ENCODE assay signal across 8 cellular contexts in the genomic region with DNA sequence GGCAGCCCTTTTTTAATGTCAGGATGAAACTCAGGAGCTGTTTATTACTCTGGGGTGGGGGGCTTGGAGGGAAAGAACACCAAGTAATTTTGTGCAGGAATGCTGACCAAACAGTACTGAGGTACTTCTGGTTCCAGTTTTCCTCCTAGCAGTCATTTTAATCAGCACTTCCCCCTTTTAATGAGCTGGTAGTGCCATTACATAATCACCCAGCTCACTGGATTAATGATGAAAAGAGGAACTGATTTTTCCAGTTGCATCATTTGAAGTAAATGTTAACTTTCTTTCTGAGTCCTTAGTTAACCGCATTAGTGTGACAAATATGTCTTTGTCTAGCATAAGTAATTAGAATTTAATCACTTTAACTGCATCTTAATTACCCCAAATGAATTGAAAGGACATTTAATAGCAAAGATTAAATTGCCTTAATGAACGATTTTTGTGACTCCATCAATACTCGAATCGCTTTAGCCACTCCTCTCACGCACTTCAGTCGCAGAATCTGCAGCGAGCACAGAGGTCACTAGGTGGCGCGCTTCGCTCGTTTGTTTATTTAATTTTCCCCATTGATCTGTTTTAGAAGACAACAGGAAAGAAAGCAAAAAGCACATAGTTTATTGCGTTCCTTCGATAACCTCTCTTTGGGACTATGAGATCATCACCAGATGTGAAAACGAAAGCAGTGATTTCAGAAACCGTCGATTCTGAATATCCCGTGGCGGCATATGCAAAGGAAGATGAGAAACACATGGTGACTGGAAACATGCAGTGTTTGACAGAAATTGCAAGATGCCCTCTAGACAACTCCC. TPM values are rescaled to one million over a fixed set of nuclear protein-coding genes. Genes with fewer than 3 reads are reported as not detected.
DNase-seq lines count a peak whose midpoint lies in the region; ATAC-seq and FAIRE-seq lines count a peak whose summit lies in the region.

No MANE protein-coding gene starts in this region.

- H3K4me3 Mint-ChIP-seq in activated CD8-positive, alpha-beta memory T cell treated with anti-CD3 and anti-CD28 coated beads, Interleukin-2, amount 10 ng/mL, durations not matched to agents 7 days and 5 days, result peak overlapping the region; percentile 6
- peak overlapping the region in 9 of 10 donors; percentile 7 to 76 (median 46) for H3K4me3 Mint-ChIP-seq in naive thymus-derived CD4-positive, alpha-beta T cell
- H3K4me3 Mint-ChIP-seq in stimulated activated naive CD8-positive, alpha-beta T cell treated with anti-CD3 and anti-CD28 coated beads, Interleukin-15, amount 100 ng/mL, for 72 hours, result peak overlapping the region in 1 of 2 donors; percentile 11

- CTCF ChIA-PET in activated CD8-positive, alpha-beta memory T cell treated with anti-CD3 and anti-CD28 coated beads, Interleukin-2, amount 10 ng/mL, durations not matched to agents 7 days and 5 days (lab: Charles Lee), result interaction anchor here (1.5 kb wide), 1 partner anchor 12 kb away, joined by 6 read pairs; no protein-coding TSS in a partner anchor
- CTCF ChIA-PET in naive thymus-derived CD4-positive, alpha-beta T cell (lab: Charles Lee), result no interaction called here

- peak; percentile 57 for ATAC-seq in GM19025 (IDR thresholded peaks at IDR 0.05; ENCODE audit: low read depth, unreplicated experiment)
- peak; percentile 75 for ATAC-seq in HG03354 (IDR thresholded peaks at IDR 0.05; ENCODE audit: poor library complexity, severe bottlenecking, unreplicated experiment)
- ATAC-seq in activated CD8-positive, alpha-beta memory T cell treated with anti-CD3 and anti-CD28 coated beads, Interleukin-2, amount 10 ng/mL, durations not matched to agents 7 days and 5 days, result peak; percentile 53
- peak; percentile 85 for ATAC-seq in naive thymus-derived CD4-positive, alpha-beta T cell
- peak; percentile 79 for ATAC-seq in stimulated activated naive CD8-positive, alpha-beta T cell treated with anti-CD3 and anti-CD28 coated beads, Interleukin-15, amount 100 ng/mL, for 72 hours

- H3K9me3 ChIP-seq in BLaER1 treated with 17β-estradiol and CSF1 and Interleukin-3, amounts not matched to agents 10 nM and 100 nM (replicated peaks in 1 of 11), result peaks cover 22 to 26% (median 24%) of the 10 kb centered on the region in 11 experiments
- H3K9me3 ChIP-seq in naive thymus-derived CD4-positive, alpha-beta T cell (ENCODE audit: control insufficient read depth in 2 of 3, low read length in 3 of 3), result no peaks in the 10 kb centered on the region

- H3K27ac Mint-ChIP-seq in activated CD8-positive, alpha-beta memory T cell treated with anti-CD3 and anti-CD28 coated beads, Interleukin-2, amount 10 ng/mL, durations not matched to agents 7 days and 5 days, result no peak overlapping the region
- H3K27ac Mint-ChIP-seq in naive thymus-derived CD4-positive, alpha-beta T cell, result no peak overlapping the region
- H3K27ac Mint-ChIP-seq in stimulated activated naive CD8-positive, alpha-beta T cell treated with anti-CD3 and anti-CD28 coated beads, Interleukin-15, amount 100 ng/mL, for 72 hours, result no peak overlapping the region

- no peaks in the 10 kb centered on the region for H3K36me3 ChIP-seq in BLaER1 treated with 17β-estradiol and CSF1 and Interleukin-3, amounts not matched to agents 10 nM and 100 nM
- no peaks in the 10 kb centered on the region for H3K36me3 ChIP-seq in naive thymus-derived CD4-positive, alpha-beta T cell (ENCODE audit: control insufficient read depth in 2 of 3, insufficient read depth in 3 of 3, low read length in 3 of 3)

- H3K27me3 Mint-ChIP-seq in activated CD8-positive, alpha-beta memory T cell treated with anti-CD3 and anti-CD28 coated beads, Interleukin-2, amount 10 ng/mL, durations not matched to agents 7 days and 5 days, result peaks cover 89% of the 10 kb centered on the region
- H3K27me3 Mint-ChIP-seq in naive thymus-derived CD4-positive, alpha-beta T cell, result peaks cover 74 to 88% (median 77%) of the 10 kb centered on the region in 5 donors
- peaks cover 82% of the 10 kb centered on the region for H3K27me3 Mint-ChIP-seq in stimulated activated naive CD8-positive, alpha-beta T cell treated with anti-CD3 and anti-CD28 coated beads, Interleukin-15, amount 100 ng/mL, for 72 hours

- intact Hi-C loops in naive thymus-derived CD4-positive, alpha-beta T cell (cut with micrococcal nuclease), result loop anchor here in 1 of 2 donors (2.0 to 5.0 kb wide), 2 partner anchors 416 to 1027 kb away; no protein-coding TSS in a partner anchor

- H3K4me1 ChIP-seq in BLaER1 treated with 17β-estradiol and CSF1 and Interleukin-3, amounts not matched to agents 10 nM and 100 nM, result peaks cover 0 to 34% (median 17%) of the 10 kb centered on the region in 10 experiments; a peak in 18 of 20 replicates
- H3K4me1 ChIP-seq in naive thymus-derived CD4-positive, alpha-beta T cell (ENCODE audit: control insufficient read depth in 2 of 2, insufficient read depth in 2 of 2, low read length in 2 of 2), result peaks cover 0 to 5% of the 10 kb centered on the region in 2 donors

- POLR2A ChIA-PET in naive thymus-derived CD4-positive, alpha-beta T cell (lab: Charles Lee), result no interaction called here

- H4K20me1 ChIP-seq in BLaER1 treated with 17β-estradiol and CSF1 and Interleukin-3, amounts not matched to agents 10 nM and 100 nM, result peaks cover 0 to 20% (median 8%) of the 10 kb centered on the region in 11 experiments; a peak in 5 of 22 replicates

- peaks cover 38 to 54% (median 46%) of the 10 kb centered on the region in 11 experiments for H3K27me3 ChIP-seq in BLaER1 treated with 17β-estradiol and CSF1 and Interleukin-3, amounts not matched to agents 10 nM and 100 nM
- H3K27me3 ChIP-seq in naive thymus-derived CD4-positive, alpha-beta T cell (ENCODE audit: control insufficient read depth in 2 of 2, insufficient read depth in 2 of 2, low read length in 2 of 2), result peaks cover 11 to 26% of the 10 kb centered on the region in 2 donors

- H3K9me3 Mint-ChIP-seq in activated CD8-positive, alpha-beta memory T cell treated with anti-CD3 and anti-CD28 coated beads, Interleukin-2, amount 10 ng/mL, durations not matched to agents 7 days and 5 days (ENCODE audit: low read depth), result no peaks in the 10 kb centered on the region
- peaks cover 0 to 3% (median 0%) of the 10 kb centered on the region in 11 donors for H3K9me3 Mint-ChIP-seq in naive thymus-derived CD4-positive, alpha-beta T cell
- H3K9me3 Mint-ChIP-seq in stimulated activated naive CD8-positive, alpha-beta T cell treated with anti-CD3 and anti-CD28 coated beads, Interleukin-15, amount 100 ng/mL, for 72 hours, result no peaks in the 10 kb centered on the region

- peak overlapping the region; percentile 34 to 88 (median 73); a peak in 21 of 22 replicates for H3K4me2 ChIP-seq in BLaER1 treated with 17β-estradiol and CSF1 and Interleukin-3, amounts not matched to agents 10 nM and 100 nM

- H3K4me3 ChIP-seq in BLaER1 treated with 17β-estradiol and CSF1 and Interleukin-3, amounts not matched to agents 10 nM and 100 nM, result peak overlapping the region in 6 of 10 experiments; percentile 27 to 62 (median 47); a peak in 11 of 20 replicates
- peak overlapping the region; percentile 9 for H3K4me3 ChIP-seq in naive thymus-derived CD4-positive, alpha-beta T cell (ENCODE audit: low read length)

- no peaks in the 10 kb centered on the region for H3K36me3 Mint-ChIP-seq in activated CD8-positive, alpha-beta memory T cell treated with anti-CD3 and anti-CD28 coated beads, Interleukin-2, amount 10 ng/mL, durations not matched to agents 7 days and 5 days
- H3K36me3 Mint-ChIP-seq in naive thymus-derived CD4-positive, alpha-beta T cell, result no peaks in the 10 kb centered on the region

- DNase-seq in NOMO-1 treated with DMSO at 0.1 percent for 48 hours (lab: John Stamatoyannopoulos, UW; ENCODE audit: unreplicated experiment), result peak; percentile 94
- peak; percentile 80 for DNase-seq in activated CD8-positive, alpha-beta memory T cell treated with anti-CD3 and anti-CD28 coated beads, Interleukin-2, amount 10 ng/mL, durations not matched to agents 7 days and 5 days
- peak in 7 of 9 donors; percentile 46 to 64 (median 59) for DNase-seq in naive thymus-derived CD4-positive, alpha-beta T cell
- peak; percentile 61 to 72 for DNase-seq in stimulated activated naive CD8-positive, alpha-beta T cell treated with anti-CD3 and anti-CD28 coated beads, Interleukin-15, amount 100 ng/mL, for 72 hours

- H3K27ac ChIP-seq in BLaER1 treated with 17β-estradiol and CSF1 and Interleukin-3, amounts not matched to agents 10 nM and 100 nM, result peak overlapping the region in 9 of 11 experiments; percentile 24 to 83 (median 50); a peak in 15 of 22 replicates
- no peak overlapping the region for H3K27ac ChIP-seq in naive thymus-derived CD4-positive, alpha-beta T cell (ENCODE audit: low read depth, low read length)

- FAIRE-seq in endometrium (lab: Jason Lieb, UNC), result peak; percentile 74

- peaks cover 11% of the 10 kb centered on the region for H3K4me1 Mint-ChIP-seq in activated CD8-positive, alpha-beta memory T cell treated with anti-CD3 and anti-CD28 coated beads, Interleukin-2, amount 10 ng/mL, durations not matched to agents 7 days and 5 days
- H3K4me1 Mint-ChIP-seq in naive thymus-derived CD4-positive, alpha-beta T cell, result peaks cover 6 to 27% (median 18%) of the 10 kb centered on the region in 7 donors
- peaks cover 24% of the 10 kb centered on the region for H3K4me1 Mint-ChIP-seq in stimulated activated naive CD8-positive, alpha-beta T cell treated with anti-CD3 and anti-CD28 coated beads, Interleukin-15, amount 100 ng/mL, for 72 hours

- peak overlapping the region in 6 of 11 experiments; percentile 32 to 70 (median 60); a peak in 10 of 22 replicates for H3K9ac ChIP-seq in BLaER1 treated with 17β-estradiol and CSF1 and Interleukin-3, amounts not matched to agents 10 nM and 100 nM

RNA-seq across cellular contexts. Expression of gene ONECUT1, which starts 9.8 kb away (rescaled TPM):
- total RNA-seq in activated CD8-positive, alpha-beta memory T cell treated with anti-CD3 and anti-CD28 coated beads, Interleukin-2, amount 10 ng/mL, durations not matched to agents 7 days and 5 days, result not detected
- total RNA-seq in naive thymus-derived CD4-positive, alpha-beta T cell, result not detected
- polyA plus RNA-seq in naive thymus-derived CD4-positive, alpha-beta T cell, result not detected
